12 cellular contexts compared by ENCODE assay signal in the genomic region with DNA sequence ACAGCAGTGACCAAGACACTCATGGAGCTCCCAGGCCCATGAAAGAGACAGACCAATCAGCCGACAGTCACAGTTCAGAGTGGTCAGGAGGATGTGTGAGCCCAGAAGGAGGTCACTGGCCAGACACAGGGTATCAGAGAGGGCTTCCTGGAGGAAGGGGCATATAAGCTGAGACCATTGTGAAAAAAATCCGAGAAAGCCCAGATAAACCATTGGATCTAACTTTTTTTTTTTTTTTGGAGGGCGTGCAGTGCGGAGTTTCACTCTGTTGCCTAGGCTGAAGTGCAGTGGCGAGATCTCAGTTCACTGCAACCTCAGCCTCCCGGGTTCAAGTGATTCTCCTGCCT. TPM values are rescaled to one million over a fixed set of nuclear protein-coding genes. Genes with fewer than 3 reads are reported as not detected.
DNase-seq lines count a peak whose midpoint lies in the region; ATAC-seq and TF ChIP-seq lines count a peak whose summit lies in the region.
"Had no signal": no experiment of that assay in that cellular context is flagged by ENCODE, and none has a peak within 500 bp of the region (broad histone marks: within the 10 kb centered on the region; RNA-seq: fewer than 3 reads in every experiment).

No MANE protein-coding gene starts in this region.

- ATAC-seq in memory B cell (ENCODE audit: low read depth) = no peak
- no peak for ATAC-seq in omental fat pad (ENCODE audit: low FRiP score)
- ATAC-seq in HG03571 (IDR thresholded peaks at IDR 0.05; ENCODE audit: unreplicated experiment) = no peak

- no peaks in the 10 kb centered on the region for H3K9me3 Mint-ChIP-seq in memory B cell

- peak overlapping the region; percentile 58 for H3K4me3 Mint-ChIP-seq in memory B cell

- intact Hi-C loops in colonic mucosa (cut with DNase I) = no loop called here

- peak overlapping the region; percentile 100 for H3K27ac ChIP-seq in RWPE1
- peak overlapping the region; percentile 34 for H3K27ac ChIP-seq in colonic mucosa
- H3K27ac ChIP-seq in subcutaneous abdominal adipose tissue (ENCODE audit: low read depth, low read length) = peak overlapping the region; percentile 99

- peak overlapping the region; percentile 8 for H3K27ac Mint-ChIP-seq in memory B cell

- no peak overlapping the region for H3K4me3 ChIP-seq in colonic mucosa
- peak overlapping the region; percentile 73 to 99 (median 97) for H3K4me3 ChIP-seq in subcutaneous abdominal adipose tissue (ENCODE audit: low read depth in 1 of 5, low read length in 5 of 5)

- H3K4me1 Mint-ChIP-seq in memory B cell = peaks cover 33% of the 10 kb centered on the region

- no peaks in the 10 kb centered on the region for H3K27me3 Mint-ChIP-seq in memory B cell

- no peaks in the 10 kb centered on the region for H3K9me3 ChIP-seq in colonic mucosa
- H3K9me3 ChIP-seq in subcutaneous abdominal adipose tissue (ENCODE audit: control insufficient read depth in 5 of 5, low read length in 5 of 5) = no peaks in the 10 kb centered on the region

- CTCF ChIA-PET in RWPE1 (lab: Yijun Ruan, JAX) = interaction anchor here (0.7 to 0.8 kb wide), 2 partner anchors 31 to 86 kb away, joined by 3 to 4 read pairs; no protein-coding TSS in a partner anchor

- POLR2A ChIA-PET in RWPE1 (lab: Yijun Ruan, JAX; ENCODE audit: low non-redundant PET) = interaction anchor here (0.7 kb wide), 1 partner anchor 53 kb away, joined by 3 read pairs; no protein-coding TSS in a partner anchor

- H3K4me1 ChIP-seq in colonic mucosa = peaks cover 8% of the 10 kb centered on the region
- H3K4me1 ChIP-seq in subcutaneous abdominal adipose tissue (ENCODE audit: control insufficient read depth in 5 of 5, insufficient read depth in 5 of 5, low read length in 5 of 5) = peaks cover 9 to 60% (median 57%) of the 10 kb centered on the region in 5 donors

- TF ChIP-seq CTCF in RWPE1 (conservative IDR thresholded peaks at IDR 0.05; ENCODE audit: low read depth) (no peak), colonic mucosa (IDR thresholded peaks at IDR 0.05) (no peak), omental fat pad (IDR thresholded peaks at IDR 0.05) (no peak)

- H3K27me3 ChIP-seq in colonic mucosa (no peaks in the 10 kb centered on the region), subcutaneous abdominal adipose tissue (ENCODE audit: control insufficient read depth in 5 of 5, insufficient read depth in 4 of 5, low read length in 5 of 5) (peaks cover 0 to 5% (median 0%) of the 10 kb centered on the region in 5 donors)

- H3K9ac ChIP-seq in colonic mucosa (ENCODE audit: low read depth in 2 of 2, low read length in 2 of 2) (peak overlapping the region in 1 of 2 donors; percentile 63), subcutaneous abdominal adipose tissue (ENCODE audit: low read length in 5 of 5) (peak overlapping the region in 4 of 5 donors; percentile 73 to 100 (median 74))

- peaks cover 20% of the 10 kb centered on the region for H3K36me3 Mint-ChIP-seq in memory B cell

- DNase-seq in RWPE1 (ENCODE audit: low spot score) (no peak), colonic mucosa (no peak), memory B cell (ENCODE audit: low spot score in 2 of 2) (no peak), T-helper 9 cell (no peak), NCI-H748 treated with DMSO at 0.1 percent for 48 hours (lab: John Stamatoyannopoulos, UW) (no peak), omental fat pad (ENCODE audit: low spot score) (no peak)
- DNase-seq: activated gamma-delta T cell, foreskin melanocyte, GDM1, NCI-H524 had no signal

- H3K36me3 ChIP-seq in colonic mucosa = no peaks in the 10 kb centered on the region
- peaks cover under 1 to 31% (median 22%) of the 10 kb centered on the region in 5 donors for H3K36me3 ChIP-seq in subcutaneous abdominal adipose tissue (ENCODE audit: control insufficient read depth in 5 of 5, insufficient read depth in 5 of 5, low read length in 5 of 5)

RNA-seq across cellular contexts. Expression of a gene that starts 4.2 kb away (rescaled TPM):
- total RNA-seq in colonic mucosa = 10 to 100 TPM; 15.8 to 22.0 TPM
- 100 to 1,000 TPM in 2 of 4 donors, 10 to 100 TPM in 2; 39.3 to 118 (median 91.9) TPM for total RNA-seq in omental fat pad

RNA-seq across cellular contexts. Expression of a gene that starts 4.4 kb away (rescaled TPM):
- 10 to 100 TPM; 26.5 to 48.5 TPM for total RNA-seq in colonic mucosa
- total RNA-seq in omental fat pad = 10 to 100 TPM; 22.1 to 38.8 (median 28.1) TPM

RNA-seq across cellular contexts. Expression of a gene that starts 29.2 kb away (rescaled TPM):
- total RNA-seq in colonic mucosa (10 to 100 TPM; 11.1 to 18.7 TPM), omental fat pad (1 to 10 TPM; 3.2 to 3.8 (median 3.5) TPM)

RNA-seq across cellular contexts. Expression of a gene that starts 29.9 kb away (rescaled TPM):
- total RNA-seq in colonic mucosa (100 to 1,000 TPM in 1 of 2 donors, 10 to 100 TPM in 1; 56.0 to 126 TPM), omental fat pad (10 to 100 TPM; 34.8 to 46.8 (median 41.0) TPM)

RNA-seq across cellular contexts. Expression of a gene that starts 30.7 kb away (rescaled TPM):
- total RNA-seq in colonic mucosa (10 to 100 TPM; 12.8 to 22.0 TPM), omental fat pad (100 to 1,000 TPM in 1 of 4 donors, 10 to 100 TPM in 3; 38.2 to 143 (median 45.3) TPM)

Comparison
In these comparisons a context has a peak if more than half of its experiments do, and no peak if none do; other contexts are left out.
1. H3K27ac ChIP-seq: peak in every context shown above with its lines; median percentile 100 in RWPE1; 99 in subcutaneous abdominal adipose tissue; 34 in colonic mucosa.